ENCODE assay signal across 1 cellular context in genomic region chr11:119376197-119376847, GRCh38.
TF ChIP-seq lines count a peak whose summit lies in the region.

No MANE protein-coding gene starts in this region.

TF ChIP-seq in HepG2, 621 proteins besides CTCF, POLR2A, EP300 and RAD21 (continued from another document and continues in another):
- TF ChIP-seq ZNF770 (CRISPR knock-in tag; IDR thresholded peaks at IDR 0.05) (no peak), ZBTB1 (CRISPR knock-in tag; IDR thresholded peaks at IDR 0.05; ENCODE audit: borderline replicate concordance) (no peak), ZNF543 (CRISPR knock-in tag; IDR thresholded peaks at IDR 0.05) (0 out of 2 replicates have a peak, but pooled peaks have one; percentile 32), ZNF567 (CRISPR knock-in tag; IDR thresholded peaks at IDR 0.05; ENCODE audit: borderline replicate concordance) (no peak), ZNF749 (CRISPR knock-in tag; IDR thresholded peaks at IDR 0.05; ENCODE audit: borderline replicate concordance) (no peak), ZNF773 (CRISPR knock-in tag; IDR thresholded peaks at IDR 0.05; ENCODE audit: borderline replicate concordance) (no peak), STAG1 (CRISPR knock-in tag; IDR thresholded peaks at IDR 0.05) (no peak), ARNT (IDR thresholded peaks at IDR 0.05) (no peak), CCDC6 (CRISPR knock-in tag; IDR thresholded peaks at IDR 0.05) (no peak), ZSCAN30 (CRISPR knock-in tag; IDR thresholded peaks at IDR 0.05) (no peak), HOXA7 (CRISPR knock-in tag; IDR thresholded peaks at IDR 0.05) (no peak), RARG (CRISPR knock-in tag; IDR thresholded peaks at IDR 0.05; ENCODE audit: low read depth) (no peak), XBP1 (CRISPR knock-in tag; IDR thresholded peaks at IDR 0.05) (no peak), ZNF460 (CRISPR knock-in tag; IDR thresholded peaks at IDR 0.05; ENCODE audit: borderline replicate concordance) (peak; percentile 52; the same call in 1 of the 2 replicates), ZBTB3 (CRISPR knock-in tag; IDR thresholded peaks at IDR 0.05; ENCODE audit: borderline replicate concordance, low read depth) (no peak), KDM3A (CRISPR knock-in tag; IDR thresholded peaks at IDR 0.05; ENCODE audit: low read depth) (peak; percentile 45; the same call in 1 of the 2 replicates), CBX5 (CRISPR knock-in tag; IDR thresholded peaks at IDR 0.05; ENCODE audit: borderline replicate concordance) (peak; percentile 74; the same call in 1 of the 2 replicates), BCL3 (CRISPR knock-in tag; IDR thresholded peaks at IDR 0.05) (no peak), FIP1L1 (IDR thresholded peaks at IDR 0.05; ENCODE audit: borderline replicate concordance, insufficient read depth, low read depth, low read length) (peak; percentile 39; the same call in 1 of the 2 replicates), KLF15 (CRISPR knock-in tag; IDR thresholded peaks at IDR 0.05; ENCODE audit: borderline replicate concordance) (no peak), HDAC1 (CRISPR knock-in tag; IDR thresholded peaks at IDR 0.05) (peak; percentile 91), ZNF775 (CRISPR knock-in tag; IDR thresholded peaks at IDR 0.05; ENCODE audit: borderline replicate concordance) (no peak), ZNF260 (CRISPR knock-in tag; IDR thresholded peaks at IDR 0.05; ENCODE audit: borderline replicate concordance, low read depth) (no peak), ZNF740 (CRISPR knock-in tag; IDR thresholded peaks at IDR 0.05) (no peak; the same call in 1 of the 2 replicates), CENPX (CRISPR knock-in tag; IDR thresholded peaks at IDR 0.05) (no peak), CEBPB (IDR thresholded peaks at IDR 0.05; ENCODE audit: borderline replicate concordance, low read depth, low read length) (no peak), EHMT2 (IDR thresholded peaks at IDR 0.05; ENCODE audit: borderline replicate concordance, low read depth, low read length) (no peak), KMT2B (CRISPR knock-in tag; IDR thresholded peaks at IDR 0.05) (no peak), SIX1 (CRISPR knock-in tag; IDR thresholded peaks at IDR 0.05; ENCODE audit: borderline replicate concordance) (no peak), NFRKB (IDR thresholded peaks at IDR 0.05) (no peak), MATR3 (CRISPR knock-in tag; IDR thresholded peaks at IDR 0.05) (no peak), ZNF251 (CRISPR knock-in tag; IDR thresholded peaks at IDR 0.05) (no peak), RBM39 (IDR thresholded peaks at IDR 0.05; ENCODE audit: low read depth, low read length, poor library complexity, severe bottlenecking) (no peak), THRA (CRISPR knock-in tag; IDR thresholded peaks at IDR 0.05; ENCODE audit: borderline replicate concordance) (peak; percentile 70; the same call in 1 of the 2 replicates), ZNF747 (CRISPR knock-in tag; IDR thresholded peaks at IDR 0.05; ENCODE audit: borderline replicate concordance) (0 out of 2 replicates have a peak, but pooled peaks have one; percentile 52), GTF3A (CRISPR knock-in tag; conservative IDR thresholded peaks at IDR 0.05) (no peak), GFI1 (CRISPR knock-in tag; IDR thresholded peaks at IDR 0.05; ENCODE audit: borderline replicate concordance) (no peak; the same call in 1 of the 2 replicates), ZNF326 (CRISPR knock-in tag; IDR thresholded peaks at IDR 0.05; ENCODE audit: borderline replicate concordance) (no peak), TEF (CRISPR knock-in tag; IDR thresholded peaks at IDR 0.05) (no peak), TRIM24 (CRISPR knock-in tag; IDR thresholded peaks at IDR 0.05) (no peak), DRAP1 (CRISPR knock-in tag; IDR thresholded peaks at IDR 0.05) (peak; percentile 15; the same call in 1 of the 2 replicates), CREB1 (IDR thresholded peaks at IDR 0.05) (no peak), CREB1 (CRISPR knock-in tag; IDR thresholded peaks at IDR 0.05) (no peak), RFX3 (CRISPR knock-in tag; IDR thresholded peaks at IDR 0.05) (peak; percentile 83), XRCC5 (optimal IDR thresholded peaks at IDR 0.05; ENCODE audit: low read length) (peak; percentile 80), ZNF615 (CRISPR knock-in tag; IDR thresholded peaks at IDR 0.05; ENCODE audit: borderline replicate concordance) (no peak), MAFF (IDR thresholded peaks at IDR 0.05; ENCODE audit: low read depth, low read length) (no peak), NFKBIZ (CRISPR knock-in tag; IDR thresholded peaks at IDR 0.05) (0 out of 2 replicates have a peak, but pooled peaks have one; percentile 38), ASH2L (IDR thresholded peaks at IDR 0.05; ENCODE audit: insufficient read length, low read depth, low read length) (no peak), PHB2 (IDR thresholded peaks at IDR 0.05; ENCODE audit: partially characterized antibody) (no peak), KAT7 (CRISPR knock-in tag; IDR thresholded peaks at IDR 0.05; ENCODE audit: borderline replicate concordance) (no peak), ZNF678 (CRISPR knock-in tag; IDR thresholded peaks at IDR 0.05) (no peak), TSC22D2 (CRISPR knock-in tag; IDR thresholded peaks at IDR 0.05; ENCODE audit: borderline replicate concordance) (no peak), SAFB2 (CRISPR knock-in tag; IDR thresholded peaks at IDR 0.05; ENCODE audit: borderline replicate concordance, low read depth) (no peak), CEBPG (CRISPR knock-in tag; IDR thresholded peaks at IDR 0.05) (peak; percentile 31)
- TF ChIP-seq, protein P1, sequence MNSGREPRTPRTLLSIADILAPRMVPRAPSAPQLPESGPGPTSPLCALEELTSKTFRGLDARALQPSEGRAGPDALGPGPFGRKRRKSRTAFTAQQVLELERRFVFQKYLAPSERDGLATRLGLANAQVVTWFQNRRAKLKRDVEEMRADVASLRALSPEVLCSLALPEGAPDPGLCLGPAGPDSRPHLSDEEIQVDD (CRISPR knock-in tag; IDR thresholded peaks at IDR 0.05; ENCODE audit: borderline replicate concordance) = no peak
- TF ChIP-seq, protein P2, sequence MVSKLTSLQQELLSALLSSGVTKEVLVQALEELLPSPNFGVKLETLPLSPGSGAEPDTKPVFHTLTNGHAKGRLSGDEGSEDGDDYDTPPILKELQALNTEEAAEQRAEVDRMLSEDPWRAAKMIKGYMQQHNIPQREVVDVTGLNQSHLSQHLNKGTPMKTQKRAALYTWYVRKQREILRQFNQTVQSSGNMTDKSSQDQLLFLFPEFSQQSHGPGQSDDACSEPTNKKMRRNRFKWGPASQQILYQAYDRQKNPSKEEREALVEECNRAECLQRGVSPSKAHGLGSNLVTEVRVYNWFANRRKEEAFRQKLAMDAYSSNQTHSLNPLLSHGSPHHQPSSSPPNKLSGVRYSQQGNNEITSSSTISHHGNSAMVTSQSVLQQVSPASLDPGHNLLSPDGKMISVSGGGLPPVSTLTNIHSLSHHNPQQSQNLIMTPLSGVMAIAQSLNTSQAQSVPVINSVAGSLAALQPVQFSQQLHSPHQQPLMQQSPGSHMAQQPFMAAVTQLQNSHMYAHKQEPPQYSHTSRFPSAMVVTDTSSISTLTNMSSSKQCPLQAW (CRISPR knock-in tag; IDR thresholded peaks at IDR 0.05) = no peak
- TF ChIP-seq, protein P3, sequence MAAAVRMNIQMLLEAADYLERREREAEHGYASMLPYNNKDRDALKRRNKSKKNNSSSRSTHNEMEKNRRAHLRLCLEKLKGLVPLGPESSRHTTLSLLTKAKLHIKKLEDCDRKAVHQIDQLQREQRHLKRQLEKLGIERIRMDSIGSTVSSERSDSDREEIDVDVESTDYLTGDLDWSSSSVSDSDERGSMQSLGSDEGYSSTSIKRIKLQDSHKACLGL (CRISPR knock-in tag; IDR thresholded peaks at IDR 0.05) = peak; percentile 90
- TF ChIP-seq, protein P4, sequence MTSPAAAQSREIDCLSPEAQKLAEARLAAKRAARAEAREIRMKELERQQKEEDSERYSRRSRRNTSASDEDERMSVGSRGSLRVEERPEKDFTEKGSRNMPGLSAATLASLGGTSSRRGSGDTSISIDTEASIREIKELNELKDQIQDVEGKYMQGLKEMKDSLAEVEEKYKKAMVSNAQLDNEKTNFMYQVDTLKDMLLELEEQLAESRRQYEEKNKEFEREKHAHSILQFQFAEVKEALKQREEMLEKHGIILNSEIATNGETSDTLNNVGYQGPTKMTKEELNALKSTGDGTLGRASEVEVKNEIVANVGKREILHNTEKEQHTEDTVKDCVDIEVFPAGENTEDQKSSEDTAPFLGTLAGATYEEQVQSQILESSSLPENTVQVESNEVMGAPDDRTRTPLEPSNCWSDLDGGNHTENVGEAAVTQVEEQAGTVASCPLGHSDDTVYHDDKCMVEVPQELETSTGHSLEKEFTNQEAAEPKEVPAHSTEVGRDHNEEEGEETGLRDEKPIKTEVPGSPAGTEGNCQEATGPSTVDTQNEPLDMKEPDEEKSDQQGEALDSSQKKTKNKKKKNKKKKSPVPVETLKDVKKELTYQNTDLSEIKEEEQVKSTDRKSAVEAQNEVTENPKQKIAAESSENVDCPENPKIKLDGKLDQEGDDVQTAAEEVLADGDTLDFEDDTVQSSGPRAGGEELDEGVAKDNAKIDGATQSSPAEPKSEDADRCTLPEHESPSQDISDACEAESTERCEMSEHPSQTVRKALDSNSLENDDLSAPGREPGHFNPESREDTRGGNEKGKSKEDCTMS (CRISPR knock-in tag; conservative IDR thresholded peaks at IDR 0.05) = no peak
- TF ChIP-seq, protein P5, sequence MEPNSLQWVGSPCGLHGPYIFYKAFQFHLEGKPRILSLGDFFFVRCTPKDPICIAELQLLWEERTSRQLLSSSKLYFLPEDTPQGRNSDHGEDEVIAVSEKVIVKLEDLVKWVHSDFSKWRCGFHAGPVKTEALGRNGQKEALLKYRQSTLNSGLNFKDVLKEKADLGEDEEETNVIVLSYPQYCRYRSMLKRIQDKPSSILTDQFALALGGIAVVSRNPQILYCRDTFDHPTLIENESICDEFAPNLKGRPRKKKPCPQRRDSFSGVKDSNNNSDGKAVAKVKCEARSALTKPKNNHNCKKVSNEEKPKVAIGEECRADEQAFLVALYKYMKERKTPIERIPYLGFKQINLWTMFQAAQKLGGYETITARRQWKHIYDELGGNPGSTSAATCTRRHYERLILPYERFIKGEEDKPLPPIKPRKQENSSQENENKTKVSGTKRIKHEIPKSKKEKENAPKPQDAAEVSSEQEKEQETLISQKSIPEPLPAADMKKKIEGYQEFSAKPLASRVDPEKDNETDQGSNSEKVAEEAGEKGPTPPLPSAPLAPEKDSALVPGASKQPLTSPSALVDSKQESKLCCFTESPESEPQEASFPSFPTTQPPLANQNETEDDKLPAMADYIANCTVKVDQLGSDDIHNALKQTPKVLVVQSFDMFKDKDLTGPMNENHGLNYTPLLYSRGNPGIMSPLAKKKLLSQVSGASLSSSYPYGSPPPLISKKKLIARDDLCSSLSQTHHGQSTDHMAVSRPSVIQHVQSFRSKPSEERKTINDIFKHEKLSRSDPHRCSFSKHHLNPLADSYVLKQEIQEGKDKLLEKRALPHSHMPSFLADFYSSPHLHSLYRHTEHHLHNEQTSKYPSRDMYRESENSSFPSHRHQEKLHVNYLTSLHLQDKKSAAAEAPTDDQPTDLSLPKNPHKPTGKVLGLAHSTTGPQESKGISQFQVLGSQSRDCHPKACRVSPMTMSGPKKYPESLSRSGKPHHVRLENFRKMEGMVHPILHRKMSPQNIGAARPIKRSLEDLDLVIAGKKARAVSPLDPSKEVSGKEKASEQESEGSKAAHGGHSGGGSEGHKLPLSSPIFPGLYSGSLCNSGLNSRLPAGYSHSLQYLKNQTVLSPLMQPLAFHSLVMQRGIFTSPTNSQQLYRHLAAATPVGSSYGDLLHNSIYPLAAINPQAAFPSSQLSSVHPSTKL (CRISPR knock-in tag; IDR thresholded peaks at IDR 0.05) = peak; percentile 68; the same call in 1 of the 2 replicates
